12 cellular contexts compared by ENCODE assay signal in the genomic region with DNA sequence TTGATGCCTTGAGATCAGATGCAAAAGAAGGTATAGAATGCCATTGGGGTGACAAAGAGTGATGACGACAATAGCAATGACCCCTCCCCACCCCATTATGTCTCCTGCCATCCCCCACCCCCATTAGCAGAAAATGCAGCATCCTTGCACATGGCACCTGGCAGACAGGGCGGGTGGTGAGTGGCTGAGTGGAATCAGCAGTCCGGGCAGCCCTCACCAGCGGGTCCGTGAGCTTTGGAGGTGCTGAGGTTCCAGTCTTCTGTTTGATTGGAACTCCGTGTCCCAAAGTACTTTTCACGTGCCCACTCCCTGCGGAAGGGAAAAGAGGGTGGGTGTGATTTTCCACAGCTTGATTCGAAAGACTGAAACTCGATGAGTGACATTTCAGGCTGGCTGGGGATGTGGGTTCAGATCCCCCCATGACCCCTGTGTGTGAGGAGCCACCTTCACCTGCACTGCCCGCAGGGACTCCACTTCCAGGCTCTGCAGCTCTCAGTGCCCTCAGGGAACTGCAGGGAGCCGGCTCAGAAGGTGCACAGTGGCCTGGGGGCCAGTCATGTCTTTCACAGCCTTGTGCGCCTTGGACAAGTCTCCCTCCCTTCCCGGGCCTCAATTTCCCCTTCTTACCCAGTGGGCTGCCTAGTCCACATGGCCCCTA.
DNase-seq lines count a peak whose midpoint lies in the region; ATAC-seq and TF ChIP-seq lines count a peak whose summit lies in the region.
"Had no signal": no experiment of that assay in that cellular context is flagged by ENCODE, and none has a peak within 500 bp of the region (broad histone marks: within the 10 kb centered on the region; RNA-seq: fewer than 3 reads in every experiment).

No MANE protein-coding gene starts in this region.

- no peaks in the 10 kb centered on the region for H3K9me3 ChIP-seq in colonic mucosa
- H3K9me3 ChIP-seq in mesenchymal stem cell (ENCODE audit: control insufficient read depth, low read length): no peaks in the 10 kb centered on the region
- H3K9me3 ChIP-seq in stomach: no peaks in the 10 kb centered on the region

- H3K27ac ChIP-seq in colonic mucosa: peak overlapping the region; percentile 66
- peak overlapping the region; percentile 75 for H3K27ac ChIP-seq in mesenchymal stem cell (ENCODE audit: low read length, poor library complexity, severe bottlenecking)
- peak overlapping the region; percentile 26 to 85 (median 82) for H3K27ac ChIP-seq in stomach
- H3K27ac ChIP-seq: KMS-11 had no signal

- TF ChIP-seq CTCF in HFFc6 (IDR thresholded peaks at IDR 0.05) (no peak), colonic mucosa (IDR thresholded peaks at IDR 0.05) (no peak), stomach (IDR thresholded peaks at IDR 0.05) (no peak)

- H3K4ac ChIP-seq in mesenchymal stem cell (ENCODE audit: low read depth in 1 of 2, low read length in 2 of 2): peak overlapping the region in 1 of 2 experiments; percentile 63

- no peaks in the 10 kb centered on the region for H3K9me3 Mint-ChIP-seq in HFFc6
- H3K9me3 Mint-ChIP-seq: activated naive CD8-positive, alpha-beta T cell treated with anti-CD3 and anti-CD28 coated beads, Interleukin-2, amount 10 ng/mL, durations not matched to agents 7 days and 5 days; CD8-positive, alpha-beta T cell had no signal

- H2BK120ac ChIP-seq in mesenchymal stem cell (ENCODE audit: low read depth, low read length): no peak overlapping the region

- H3K79me1 ChIP-seq in mesenchymal stem cell (replicated peaks; ENCODE audit: low read length, poor library complexity, severe bottlenecking): peaks cover 38% of the 10 kb centered on the region

- no peak overlapping the region for H2AFZ ChIP-seq in mesenchymal stem cell (ENCODE audit: low read depth, low read length)

- DNase-seq in HFFc6: no peak
- no peak for DNase-seq in colonic mucosa
- no peak for DNase-seq in mesenchymal stem cell
- no peak for DNase-seq in stomach
- no peak for DNase-seq in islet precursor cell
- DNase-seq: activated naive CD8-positive, alpha-beta T cell treated with anti-CD3 and anti-CD28 coated beads, Interleukin-2, amount 10 ng/mL, durations not matched to agents 7 days and 5 days; CD8-positive, alpha-beta T cell; NCI-H2107 had no signal

- peaks cover 4% of the 10 kb centered on the region for H3K4me1 ChIP-seq in colonic mucosa
- peaks cover 69% of the 10 kb centered on the region for H3K4me1 ChIP-seq in mesenchymal stem cell (ENCODE audit: control insufficient read depth, insufficient read depth, low read depth, low read length)
- peaks cover 12 to 48% (median 25%) of the 10 kb centered on the region in 4 donors for H3K4me1 ChIP-seq in stomach

- no peak for ATAC-seq in HG02981 (IDR thresholded peaks at IDR 0.05; ENCODE audit: unreplicated experiment)
- ATAC-seq in HG02623 (IDR thresholded peaks at IDR 0.05; ENCODE audit: unreplicated experiment): no peak
- ATAC-seq in HG03175 (IDR thresholded peaks at IDR 0.05; ENCODE audit: unreplicated experiment): no peak
- ATAC-seq: CD8-positive, alpha-beta T cell had no signal

- H3K23ac ChIP-seq in mesenchymal stem cell (ENCODE audit: low read length in 2 of 2): peak overlapping the region in 1 of 2 experiments; percentile 73

- H3K27me3 ChIP-seq in colonic mucosa (peaks cover 15% of the 10 kb centered on the region), mesenchymal stem cell (ENCODE audit: control insufficient read depth in 1 of 2, insufficient read depth in 1 of 2, low read length in 2 of 2) (no peaks in the 10 kb centered on the region), stomach (peaks cover 0 to 34% (median 21%) of the 10 kb centered on the region in 3 donors)

- peak overlapping the region in 1 of 2 experiments; percentile 64 for H2BK12ac ChIP-seq in mesenchymal stem cell (ENCODE audit: low read length in 2 of 2)

- peak overlapping the region; percentile 58 for H3K4me2 ChIP-seq in mesenchymal stem cell (ENCODE audit: low read length, poor library complexity, severe bottlenecking)
- H3K4me2 ChIP-seq: KMS-11 had no signal

- H2BK5ac ChIP-seq in mesenchymal stem cell (ENCODE audit: low read depth, low read length, poor library complexity, severe bottlenecking): no peak overlapping the region

- H3K27me3 Mint-ChIP-seq in HFFc6 (ENCODE audit: insufficient read depth): peaks cover 9% of the 10 kb centered on the region

- no peak for TF ChIP-seq POLR2A in stomach (IDR thresholded peaks at IDR 0.05)

- peaks cover 90% of the 10 kb centered on the region for H3K4me1 Mint-ChIP-seq in HFFc6 (ENCODE audit: low read depth)
- H3K4me1 Mint-ChIP-seq: activated naive CD8-positive, alpha-beta T cell treated with anti-CD3 and anti-CD28 coated beads, Interleukin-2, amount 10 ng/mL, durations not matched to agents 7 days and 5 days had no signal

- H3K36me3 Mint-ChIP-seq in HFFc6 (ENCODE audit: low read depth): peaks cover 7% of the 10 kb centered on the region
- H3K36me3 Mint-ChIP-seq: activated naive CD8-positive, alpha-beta T cell treated with anti-CD3 and anti-CD28 coated beads, Interleukin-2, amount 10 ng/mL, durations not matched to agents 7 days and 5 days; CD8-positive, alpha-beta T cell had no signal

- peak overlapping the region; percentile 88 for H3K4me3 Mint-ChIP-seq in HFFc6
- H3K4me3 Mint-ChIP-seq: activated naive CD8-positive, alpha-beta T cell treated with anti-CD3 and anti-CD28 coated beads, Interleukin-2, amount 10 ng/mL, durations not matched to agents 7 days and 5 days; CD8-positive, alpha-beta T cell had no signal

- H3K27ac Mint-ChIP-seq in HFFc6: peak overlapping the region; percentile 78
- H3K27ac Mint-ChIP-seq: activated naive CD8-positive, alpha-beta T cell treated with anti-CD3 and anti-CD28 coated beads, Interleukin-2, amount 10 ng/mL, durations not matched to agents 7 days and 5 days; CD8-positive, alpha-beta T cell had no signal

- no peak for TF ChIP-seq EP300 in stomach (IDR thresholded peaks at IDR 0.05)

- H3K36me3 ChIP-seq in colonic mucosa (no peaks in the 10 kb centered on the region), mesenchymal stem cell (ENCODE audit: control insufficient read depth in 1 of 2, insufficient read depth in 2 of 2, low read depth in 1 of 2, low read length in 2 of 2) (peaks cover 0 to 5% of the 10 kb centered on the region in 2 experiments), stomach (no peaks in the 10 kb centered on the region)

- H3K4me3 ChIP-seq in colonic mucosa (no peak overlapping the region), mesenchymal stem cell (ENCODE audit: insufficient read depth in 1 of 2, low read depth in 1 of 2, low read length in 2 of 2) (peak overlapping the region; percentile 50 to 78), stomach (peak overlapping the region; percentile 33 to 39 (median 37))

- H3K18ac ChIP-seq in mesenchymal stem cell (ENCODE audit: low read depth in 1 of 2, low read length in 2 of 2): peak overlapping the region; percentile 47 to 93

- H2AK5ac ChIP-seq in mesenchymal stem cell (ENCODE audit: low read length, severe bottlenecking): peak overlapping the region; percentile 55

- WGBS in mesenchymal stem cell: 89% methylated on average over 13 of the region's 14 CpGs
- WGBS in stomach, 5 donors: 82 to 87% (median 85%) methylated on average over 13 to 14 of the region's 14 CpGs

- H4K91ac ChIP-seq in mesenchymal stem cell (ENCODE audit: low read length): peak overlapping the region; percentile 44

- H4K8ac ChIP-seq in mesenchymal stem cell (ENCODE audit: low read length): peak overlapping the region; percentile 20

- intact Hi-C loops in colonic mucosa (cut with DNase I): no loop called here
- intact Hi-C loops in stomach (cut with DNase I; ENCODE audit: low total_unique reads): no loop called here

- peak overlapping the region in 1 of 2 experiments; percentile 88 for H3K14ac ChIP-seq in mesenchymal stem cell (ENCODE audit: low read length in 2 of 2)

- H3K9ac ChIP-seq in colonic mucosa (ENCODE audit: low read depth in 2 of 2, low read length in 2 of 2) (no peak overlapping the region), mesenchymal stem cell (ENCODE audit: low read length) (peak overlapping the region; percentile 79)
- H3K9ac ChIP-seq: KMS-11 had no signal

- peak overlapping the region; percentile 62 for H2BK15ac ChIP-seq in mesenchymal stem cell (ENCODE audit: low read depth, poor library complexity, severe bottlenecking)
